ENCODE assay signal across 30 cellular contexts in the genomic region with DNA sequence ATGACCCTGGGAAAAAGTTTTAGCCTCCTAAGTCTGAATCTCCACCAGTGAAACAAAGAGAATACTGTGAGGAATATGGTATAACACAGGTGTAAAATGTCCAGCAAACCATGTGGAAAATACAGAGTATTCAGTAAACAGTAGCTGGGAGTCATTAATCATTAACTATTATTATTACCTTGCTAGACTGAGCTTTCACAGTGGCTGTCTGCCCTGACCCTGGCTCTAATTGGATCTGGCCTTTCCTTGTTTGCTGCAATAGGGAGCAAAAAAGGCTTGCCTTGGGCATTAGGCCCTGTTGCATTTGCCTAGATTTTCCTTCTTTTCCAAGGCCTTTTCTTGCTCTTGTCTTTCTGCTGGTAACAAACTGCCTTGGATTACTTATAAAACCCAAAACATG.
"Had no signal": no experiment of that assay in that cellular context is flagged by ENCODE, and none has a peak within 500 bp of the region (broad histone marks: within the 10 kb centered on the region; RNA-seq: fewer than 3 reads in every experiment).

No MANE protein-coding gene starts in this region.

- H3K36me3 ChIP-seq: ascending aorta, brain microvascular endothelial cell, heart left ventricle, lower lobe of right lung, thyroid gland, upper lobe of left lung, vagina had no signal

- H3K4me1 ChIP-seq: ascending aorta, heart left ventricle, lower lobe of right lung, thyroid gland, upper lobe of left lung, vagina had no signal

- H3K27me3 ChIP-seq: ascending aorta, brain microvascular endothelial cell, heart left ventricle, thyroid gland, upper lobe of left lung, vagina had no signal

- H3K9me3 Mint-ChIP-seq: activated CD4-positive, alpha-beta memory T cell treated with anti-CD3 and anti-CD28 coated beads for 36 hours; activated CD4-positive, alpha-beta T cell treated with anti-CD3 and anti-CD28 coated beads, Interleukin-2, amount 10 ng/mL, durations not matched to agents 24 days and 14 days; activated naive CD4-positive, alpha-beta T cell treated with anti-CD3 and anti-CD28 coated beads, Interleukin-2, amount 10 ng/mL, durations not matched to agents 7 days and 5 days; activated naive CD8-positive, alpha-beta T cell treated with anti-CD3 and anti-CD28 coated beads, Interleukin-2, amount 10 ng/mL, durations not matched to agents 7 days and 5 days; activated T-cell treated with anti-CD3 and anti-CD28 coated beads, Interleukin-2, amount 50 U/mL, for 24 hours; stimulated activated naive CD8-positive, alpha-beta T cell treated with anti-CD3 and anti-CD28 coated beads, Interleukin-15, amount 100 ng/mL, for 72 hours had no signal

- DNase-seq: activated CD4-positive, alpha-beta memory T cell treated with anti-CD3 and anti-CD28 coated beads for 36 hours; activated CD4-positive, alpha-beta T cell treated with anti-CD3 and anti-CD28 coated beads, Interleukin-2, amount 10 ng/mL, durations not matched to agents 24 days and 14 days; activated CD4-positive, CD25-positive, alpha-beta regulatory T cell treated with anti-CD3 and anti-CD28 coated beads, Interleukin-2, amount 50 U/mL, for 72 hours; activated CD8-positive, alpha-beta memory T cell treated with anti-CD3 and anti-CD28 coated beads, Interleukin-2, amount 50 U/mL, for 48 hours; activated gamma-delta T cell; activated naive CD4-positive, alpha-beta T cell treated with anti-CD3 and anti-CD28 coated beads, Interleukin-2, amount 10 ng/mL, durations not matched to agents 7 days and 5 days; activated naive CD8-positive, alpha-beta T cell treated with anti-CD3 and anti-CD28 coated beads, Interleukin-2, amount 10 ng/mL, durations not matched to agents 7 days and 5 days; activated T-cell treated with anti-CD3 and anti-CD28 coated beads, Interleukin-2, amount 50 U/mL, for 24 hours; brain microvascular endothelial cell; cortex of kidney; effector memory CD8-positive, alpha-beta T cell; foreskin fibroblast; heart left ventricle; left colon; lower lobe of right lung; mesendoderm; natural killer cell; posterior cingulate gyrus; stimulated activated CD4-positive, alpha-beta T cell treated with anti-CD3 and anti-CD28 coated beads, Interleukin-4, amount 100 ng/mL, for 24 hours; stimulated activated naive CD8-positive, alpha-beta T cell treated with anti-CD3 and anti-CD28 coated beads, Interleukin-15, amount 100 ng/mL, for 72 hours; substantia nigra; thyroid gland; upper lobe of left lung had no signal

- H3K27me3 Mint-ChIP-seq: activated CD4-positive, alpha-beta T cell treated with anti-CD3 and anti-CD28 coated beads, Interleukin-2, amount 10 ng/mL, durations not matched to agents 24 days and 14 days; activated naive CD4-positive, alpha-beta T cell treated with anti-CD3 and anti-CD28 coated beads, Interleukin-2, amount 10 ng/mL, durations not matched to agents 7 days and 5 days; activated T-cell treated with anti-CD3 and anti-CD28 coated beads, Interleukin-2, amount 50 U/mL, for 24 hours; effector memory CD8-positive, alpha-beta T cell; stimulated activated naive CD8-positive, alpha-beta T cell treated with anti-CD3 and anti-CD28 coated beads, Interleukin-15, amount 100 ng/mL, for 72 hours had no signal

- H3K4me1 Mint-ChIP-seq: activated CD4-positive, alpha-beta T cell treated with anti-CD3 and anti-CD28 coated beads, Interleukin-2, amount 10 ng/mL, durations not matched to agents 24 days and 14 days; activated naive CD4-positive, alpha-beta T cell treated with anti-CD3 and anti-CD28 coated beads, Interleukin-2, amount 10 ng/mL, durations not matched to agents 7 days and 5 days; activated naive CD8-positive, alpha-beta T cell treated with anti-CD3 and anti-CD28 coated beads, Interleukin-2, amount 10 ng/mL, durations not matched to agents 7 days and 5 days; natural killer cell; stimulated activated effector memory CD8-positive, alpha-beta T cell treated with anti-CD3 and anti-CD28 coated beads, Interleukin-12 subunit alpha, Interleukin-12 subunit beta, amount 100 ng/mL, for 72 hours; stimulated activated naive CD8-positive, alpha-beta T cell treated with anti-CD3 and anti-CD28 coated beads, Interleukin-15, amount 100 ng/mL, for 72 hours had no signal

- H3K36me3 Mint-ChIP-seq: activated CD4-positive, alpha-beta memory T cell treated with anti-CD3 and anti-CD28 coated beads for 36 hours; activated naive CD4-positive, alpha-beta T cell treated with anti-CD3 and anti-CD28 coated beads, Interleukin-2, amount 10 ng/mL, durations not matched to agents 7 days and 5 days; activated naive CD8-positive, alpha-beta T cell treated with anti-CD3 and anti-CD28 coated beads, Interleukin-2, amount 10 ng/mL, durations not matched to agents 7 days and 5 days; natural killer cell; stimulated activated effector memory CD8-positive, alpha-beta T cell treated with anti-CD3 and anti-CD28 coated beads, Interleukin-12 subunit alpha, Interleukin-12 subunit beta, amount 100 ng/mL, for 72 hours had no signal

- H3K4me3 Mint-ChIP-seq: activated CD4-positive, alpha-beta memory T cell treated with anti-CD3 and anti-CD28 coated beads for 36 hours; activated CD4-positive, alpha-beta T cell treated with anti-CD3 and anti-CD28 coated beads, Interleukin-2, amount 10 ng/mL, durations not matched to agents 24 days and 14 days; activated naive CD4-positive, alpha-beta T cell treated with anti-CD3 and anti-CD28 coated beads, Interleukin-2, amount 10 ng/mL, durations not matched to agents 7 days and 5 days; activated naive CD8-positive, alpha-beta T cell treated with anti-CD3 and anti-CD28 coated beads, Interleukin-2, amount 10 ng/mL, durations not matched to agents 7 days and 5 days; activated T-cell treated with anti-CD3 and anti-CD28 coated beads, Interleukin-2, amount 50 U/mL, for 24 hours; effector memory CD8-positive, alpha-beta T cell; natural killer cell; stimulated activated effector memory CD8-positive, alpha-beta T cell treated with anti-CD3 and anti-CD28 coated beads, Interleukin-12 subunit alpha, Interleukin-12 subunit beta, amount 100 ng/mL, for 72 hours; stimulated activated naive CD8-positive, alpha-beta T cell treated with anti-CD3 and anti-CD28 coated beads, Interleukin-15, amount 100 ng/mL, for 72 hours had no signal

- H3K9me3 ChIP-seq: ascending aorta, heart left ventricle, lower lobe of right lung, thyroid gland, upper lobe of left lung, vagina had no signal

- FAIRE-seq: TTC549 had no signal

- H3K27ac Mint-ChIP-seq: activated CD4-positive, alpha-beta memory T cell treated with anti-CD3 and anti-CD28 coated beads for 36 hours; activated CD4-positive, alpha-beta T cell treated with anti-CD3 and anti-CD28 coated beads, Interleukin-2, amount 10 ng/mL, durations not matched to agents 24 days and 14 days; activated naive CD4-positive, alpha-beta T cell treated with anti-CD3 and anti-CD28 coated beads, Interleukin-2, amount 10 ng/mL, durations not matched to agents 7 days and 5 days; activated naive CD8-positive, alpha-beta T cell treated with anti-CD3 and anti-CD28 coated beads, Interleukin-2, amount 10 ng/mL, durations not matched to agents 7 days and 5 days; activated T-cell treated with anti-CD3 and anti-CD28 coated beads, Interleukin-2, amount 50 U/mL, for 24 hours; effector memory CD8-positive, alpha-beta T cell; natural killer cell; stimulated activated effector memory CD8-positive, alpha-beta T cell treated with anti-CD3 and anti-CD28 coated beads, Interleukin-12 subunit alpha, Interleukin-12 subunit beta, amount 100 ng/mL, for 72 hours; stimulated activated naive CD8-positive, alpha-beta T cell treated with anti-CD3 and anti-CD28 coated beads, Interleukin-15, amount 100 ng/mL, for 72 hours had no signal

- H3K4me3 ChIP-seq: ascending aorta, heart left ventricle, lower lobe of right lung, skin epidermis, thyroid gland, upper lobe of left lung, vagina had no signal

- H3K27ac ChIP-seq: ascending aorta, brain microvascular endothelial cell, heart left ventricle, lower lobe of right lung, skin epidermis, thyroid gland, upper lobe of left lung, vagina, VCaP had no signal

- ATAC-seq: effector memory CD8-positive, alpha-beta T cell; heart left ventricle; left colon; lower lobe of right lung; natural killer cell; sciatic nerve; stimulated activated effector memory CD8-positive, alpha-beta T cell treated with anti-CD3 and anti-CD28 coated beads, Interleukin-12 subunit alpha, Interleukin-12 subunit beta, amount 100 ng/mL, for 72 hours; stimulated activated naive CD8-positive, alpha-beta T cell treated with anti-CD3 and anti-CD28 coated beads, Interleukin-15, amount 100 ng/mL, for 72 hours had no signal
